Comparison of ENCODE assay signal across 8 cellular contexts in genomic region chr18:12702221-12703095, GRCh38. TPM values are rescaled to one million over a fixed set of nuclear protein-coding genes. Genes with fewer than 3 reads are reported as not detected.
A peak's percentile ranks its signal among the peaks of the same experiment; 100 is the strongest.
DNase-seq lines count a peak whose midpoint lies in the region; ATAC-seq and TF ChIP-seq lines count a peak whose summit lies in the region.

Gene CEP76, minus strand, starts transcription at chr18:12702723. Its CDS starts 175 bp downstream, at chr18:12702548.
Gene PSMG2, plus strand, starts transcription at chr18:12703042. Its CDS starts 66 bp downstream, at chr18:12703108.

- H3K27ac Mint-ChIP-seq in activated T-helper 17 cell treated with anti-CD3 and anti-CD28 coated beads, Interleukin-2, amount 50 U/mL, for 72 hours, result peak within 1 kb of the TSS; percentile 86
- H3K27ac Mint-ChIP-seq in natural killer cell treated with Interleukin-12 subunit alpha and Interleukin-12 subunit beta and Interleukin-15 and Interleukin-18, amount 100 ng/mL, for 72 hours, result peak within 1 kb of the TSS; percentile 80 to 98

- peak; percentile 85 for ATAC-seq in GM21786 (IDR thresholded peaks at IDR 0.05; ENCODE audit: unreplicated experiment)
- peak; percentile 83 for ATAC-seq in RWPE2 (ENCODE audit: low read depth)
- peak; percentile 87 for ATAC-seq in activated T-helper 17 cell treated with anti-CD3 and anti-CD28 coated beads, Interleukin-2, amount 50 U/mL, for 72 hours (replicated peaks)
- peak; percentile 93 to 94 for ATAC-seq in natural killer cell treated with Interleukin-12 subunit alpha and Interleukin-12 subunit beta and Interleukin-15 and Interleukin-18, amount 100 ng/mL, for 72 hours

- H3K9me2 ChIP-seq in DOHH2 (replicated peaks; ENCODE audit: control insufficient read depth, low read length), result no peaks in the 10 kb centered on the region
- no peaks in the 10 kb centered on the region for H3K9me2 ChIP-seq in Karpas-422 (replicated peaks; ENCODE audit: insufficient read depth, low read length)

- no peaks in the 10 kb centered on the region for H3K27me3 Mint-ChIP-seq in activated T-helper 17 cell treated with anti-CD3 and anti-CD28 coated beads, Interleukin-2, amount 50 U/mL, for 72 hours
- no peaks in the 10 kb centered on the region for H3K27me3 Mint-ChIP-seq in natural killer cell treated with Interleukin-12 subunit alpha and Interleukin-12 subunit beta and Interleukin-15 and Interleukin-18, amount 100 ng/mL, for 72 hours

- H3K4me3 Mint-ChIP-seq in activated T-helper 17 cell treated with anti-CD3 and anti-CD28 coated beads, Interleukin-2, amount 50 U/mL, for 72 hours, result peak within 1 kb of the TSS; percentile 87
- peak within 1 kb of the TSS; percentile 96 for H3K4me3 Mint-ChIP-seq in natural killer cell treated with Interleukin-12 subunit alpha and Interleukin-12 subunit beta and Interleukin-15 and Interleukin-18, amount 100 ng/mL, for 72 hours

- H3K79me2 ChIP-seq in DOHH2 (ENCODE audit: control insufficient read depth, low read length) (peaks cover 77% of the 10 kb centered on the region), Karpas-422 (ENCODE audit: low read length) (peaks cover 84% of the 10 kb centered on the region)

- H3K9me3 Mint-ChIP-seq in activated T-helper 17 cell treated with anti-CD3 and anti-CD28 coated beads, Interleukin-2, amount 50 U/mL, for 72 hours, result no peaks in the 10 kb centered on the region
- H3K9me3 Mint-ChIP-seq in natural killer cell treated with Interleukin-12 subunit alpha and Interleukin-12 subunit beta and Interleukin-15 and Interleukin-18, amount 100 ng/mL, for 72 hours, result no peaks in the 10 kb centered on the region

- H3K27ac ChIP-seq in DOHH2 (ENCODE audit: low read depth, low read length) (peak within 1 kb of the TSS; percentile 79), Karpas-422 (ENCODE audit: low read length) (peak within 1 kb of the TSS; percentile 73), RWPE2 (ENCODE audit: poor library complexity, severe bottlenecking) (peak within 1 kb of the TSS; percentile 62)

- H3K4me1 Mint-ChIP-seq in activated T-helper 17 cell treated with anti-CD3 and anti-CD28 coated beads, Interleukin-2, amount 50 U/mL, for 72 hours, result peaks cover 35% of the 10 kb centered on the region
- peaks cover 32 to 43% of the 10 kb centered on the region in 2 donors for H3K4me1 Mint-ChIP-seq in natural killer cell treated with Interleukin-12 subunit alpha and Interleukin-12 subunit beta and Interleukin-15 and Interleukin-18, amount 100 ng/mL, for 72 hours (ENCODE audit: low read depth in 2 of 2)

- peak within 1 kb of the TSS; percentile 92 for H3K4me3 ChIP-seq in DOHH2 (ENCODE audit: low read length)
- H3K4me3 ChIP-seq in Karpas-422 (ENCODE audit: low read length), result peak within 1 kb of the TSS; percentile 95
- peak within 1 kb of the TSS; percentile 66 for H3K4me3 ChIP-seq in RWPE2 (ENCODE audit: severe bottlenecking)
- peak within 1 kb of the TSS; percentile 90 for H3K4me3 ChIP-seq in fibroblast of mammary gland (ENCODE audit: control insufficient read depth, low read depth, low read length)

- TF ChIP-seq CTCF in DOHH2 (IDR thresholded peaks at IDR 0.05; ENCODE audit: low read depth, low read length, poor library complexity, severe bottlenecking), result no peak
- no peak for TF ChIP-seq CTCF in RWPE2 (IDR thresholded peaks at IDR 0.05; ENCODE audit: poor library complexity, severe bottlenecking)
- no peak for TF ChIP-seq CTCF in fibroblast of mammary gland (conservative IDR thresholded peaks at IDR 0.05; ENCODE audit: control insufficient read depth, insufficient read depth, low read depth, low read length)

- H3K27me3 ChIP-seq in DOHH2 (ENCODE audit: control insufficient read depth, low read length) (no peaks in the 10 kb centered on the region), Karpas-422 (ENCODE audit: low read length) (no peaks in the 10 kb centered on the region), RWPE2 (ENCODE audit: insufficient read depth, poor library complexity, severe bottlenecking) (no peaks in the 10 kb centered on the region)

- peak within 1 kb of the TSS; percentile 86 for H2AFZ ChIP-seq in Karpas-422 (ENCODE audit: low read length)

- H3K9ac ChIP-seq in Karpas-422 (ENCODE audit: low read length), result peak within 1 kb of the TSS; percentile 93

- peak; percentile 95 for DNase-seq in Karpas-422
- peak; percentile 87 for DNase-seq in RWPE2 (ENCODE audit: low spot score)
- DNase-seq in fibroblast of mammary gland (ENCODE audit: low read depth), result peak; percentile 84
- peak; percentile 90 for DNase-seq in natural killer cell treated with Interleukin-12 subunit alpha and Interleukin-12 subunit beta and Interleukin-15 and Interleukin-18, amount 100 ng/mL, for 72 hours (ENCODE audit: low spot score)
- peak; percentile 84 for DNase-seq in stimulated activated naive CD4-positive, alpha-beta T cell treated with Interleukin-2 at 50 U/mL for 16 hours (lab: John Stamatoyannopoulos, UW)

- peaks cover 71% of the 10 kb centered on the region for H3K36me3 Mint-ChIP-seq in activated T-helper 17 cell treated with anti-CD3 and anti-CD28 coated beads, Interleukin-2, amount 50 U/mL, for 72 hours (ENCODE audit: low read depth)
- H3K36me3 Mint-ChIP-seq in natural killer cell treated with Interleukin-12 subunit alpha and Interleukin-12 subunit beta and Interleukin-15 and Interleukin-18, amount 100 ng/mL, for 72 hours, result peaks cover 13% of the 10 kb centered on the region

- H3F3A ChIP-seq in DOHH2 (ENCODE audit: control insufficient read depth, insufficient read depth), result no peaks in the 10 kb centered on the region

- H3K4me1 ChIP-seq in DOHH2 (ENCODE audit: control insufficient read depth, low read length) (peaks cover 28% of the 10 kb centered on the region), Karpas-422 (ENCODE audit: low read length) (peaks cover 33% of the 10 kb centered on the region), RWPE2 (ENCODE audit: insufficient read depth, poor library complexity, severe bottlenecking) (peaks cover 25% of the 10 kb centered on the region)

- H3K9me3 ChIP-seq in DOHH2 (ENCODE audit: control insufficient read depth, insufficient read depth, low read length) (no peaks in the 10 kb centered on the region), Karpas-422 (ENCODE audit: low read length) (no peaks in the 10 kb centered on the region), RWPE2 (ENCODE audit: severe bottlenecking) (no peaks in the 10 kb centered on the region)

- H4K20me1 ChIP-seq in DOHH2 (ENCODE audit: control insufficient read depth, insufficient read depth, low read depth, low read length), result peaks cover 9% of the 10 kb centered on the region
- peaks cover 16% of the 10 kb centered on the region; the same call in 1 of the 2 replicates for H4K20me1 ChIP-seq in Karpas-422 (ENCODE audit: insufficient read depth, low read depth, low read length)

- H3K36me3 ChIP-seq in DOHH2 (ENCODE audit: control insufficient read depth, low read length) (peaks cover 75% of the 10 kb centered on the region), Karpas-422 (ENCODE audit: insufficient read depth, low read length) (peaks cover 20% of the 10 kb centered on the region; the same call in 1 of the 2 replicates), RWPE2 (ENCODE audit: low read depth) (peaks cover 50% of the 10 kb centered on the region)

- H3K4me2 ChIP-seq in DOHH2 (ENCODE audit: low read length), result peak within 1 kb of the TSS; percentile 96
- H3K4me2 ChIP-seq in Karpas-422 (ENCODE audit: low read depth, low read length, poor library complexity, severe bottlenecking), result peak within 1 kb of the TSS; percentile 69

RNA-seq across cellular contexts. Expression of gene CEP76, which starts in this region (rescaled TPM):
- 13.1 and 13.5 TPM in 2 replicates for total RNA-seq in Karpas-422 (2014; rRNA removed; shearing (Covaris generic); ENCODE audit: low replicate concordance)
- total RNA-seq in activated T-helper 17 cell treated with anti-CD3 and anti-CD28 coated beads, Interleukin-2, amount 50 U/mL, for 72 hours, result 10 to 100 TPM; 12.0 to 14.7 TPM
- total RNA-seq in natural killer cell treated with Interleukin-12 subunit alpha and Interleukin-12 subunit beta and Interleukin-15 and Interleukin-18, amount 100 ng/mL, for 72 hours, result 10 to 100 TPM; 10.1 to 14.4 TPM

RNA-seq across cellular contexts. Expression of gene PSMG2, which starts in this region (rescaled TPM):
- 51.1 and 125 TPM in 2 replicates for total RNA-seq in Karpas-422 (2014; rRNA removed; shearing (Covaris generic); ENCODE audit: low replicate concordance)
- total RNA-seq in activated T-helper 17 cell treated with anti-CD3 and anti-CD28 coated beads, Interleukin-2, amount 50 U/mL, for 72 hours, result 100 to 1,000 TPM in 1 of 2 donors, 10 to 100 TPM in 1; 59.6 to 105 TPM
- total RNA-seq in natural killer cell treated with Interleukin-12 subunit alpha and Interleukin-12 subunit beta and Interleukin-15 and Interleukin-18, amount 100 ng/mL, for 72 hours, result 10 to 100 TPM; 72.1 to 80.5 TPM

Comparison
In these comparisons a context has a peak if more than half of its experiments do, and no peak if none do; other contexts are left out.
1. Peak in every context shown above with its lines: DNase-seq, ATAC-seq, H3K4me3 ChIP-seq and H3K27ac ChIP-seq.